ENCODE assay signal across 15 cellular contexts in the genomic region with DNA sequence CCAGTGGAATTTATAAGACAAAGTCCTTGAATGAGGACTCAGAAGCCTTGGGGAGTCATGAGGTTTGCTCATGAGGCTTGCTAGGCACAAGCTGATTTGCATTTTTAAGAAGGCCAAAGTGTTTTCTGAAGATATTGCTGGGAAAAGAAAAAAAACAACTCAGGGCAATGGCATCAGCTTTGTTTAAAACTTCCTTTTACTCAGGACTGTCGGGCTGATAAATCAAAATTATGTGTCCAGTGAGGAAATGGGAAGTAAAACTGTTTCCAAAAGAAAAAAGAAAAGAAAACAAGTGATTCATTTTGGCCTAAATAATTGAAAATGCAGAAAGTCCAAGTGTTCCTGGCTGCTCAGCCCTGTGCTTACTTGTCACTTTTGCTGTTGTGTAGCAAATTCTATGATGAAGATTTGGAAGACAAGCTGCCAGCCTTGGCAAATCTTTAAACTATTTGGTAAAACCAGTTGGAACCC.
A peak's percentile ranks its signal among the peaks of the same experiment; 100 is the strongest.
DNase-seq lines count a peak whose midpoint lies in the region; ATAC-seq and TF ChIP-seq lines count a peak whose summit lies in the region.
"Had no signal": no experiment of that assay in that cellular context is flagged by ENCODE, and none has a peak within 500 bp of the region (broad histone marks: within the 10 kb centered on the region; RNA-seq: fewer than 3 reads in every experiment).

No MANE protein-coding gene starts in this region.

- H2AFZ ChIP-seq in neural progenitor cell (replicated peaks) (peak overlapping the region; percentile 28), neuronal stem cell (ENCODE audit: low read length) (no peak overlapping the region)

- no peaks in the 10 kb centered on the region for H4K20me1 ChIP-seq in neural progenitor cell (ENCODE audit: low read depth)

- CTCF ChIA-PET in naive thymus-derived CD4-positive, alpha-beta T cell (lab: Charles Lee) = no interaction called here

- no peaks in the 10 kb centered on the region for H3K9me3 Mint-ChIP-seq in neural progenitor cell
- no peaks in the 10 kb centered on the region for H3K9me3 Mint-ChIP-seq in naive thymus-derived CD4-positive, alpha-beta T cell
- H3K9me3 Mint-ChIP-seq: activated naive CD4-positive, alpha-beta T cell treated with anti-CD3 and anti-CD28 coated beads for 36 hours; natural killer cell treated with Interleukin-12 subunit alpha and Interleukin-12 subunit beta and Interleukin-15 and Interleukin-18, amount 100 ng/mL, for 72 hours had no signal

- no peak overlapping the region for H3K27ac ChIP-seq in neural progenitor cell
- H3K27ac ChIP-seq in neuronal stem cell (replicated peaks; ENCODE audit: low read length) = no peak overlapping the region
- no peak overlapping the region for H3K27ac ChIP-seq in naive thymus-derived CD4-positive, alpha-beta T cell (ENCODE audit: low read depth, low read length)
- H3K27ac ChIP-seq: SK-N-MC had no signal

- no peak overlapping the region for H4K8ac ChIP-seq in neuronal stem cell (ENCODE audit: low read depth, low read length)

- H2BK5ac ChIP-seq in neuronal stem cell (ENCODE audit: low read length) = no peak overlapping the region

- H3K36me3 ChIP-seq in neural progenitor cell (no peaks in the 10 kb centered on the region), neuronal stem cell (replicated peaks in 1 of 2; ENCODE audit: control insufficient read depth in 2 of 2, insufficient read depth in 2 of 2, low read length in 2 of 2) (no peaks in the 10 kb centered on the region)
- no peaks in the 10 kb centered on the region for H3K36me3 ChIP-seq in naive thymus-derived CD4-positive, alpha-beta T cell (ENCODE audit: control insufficient read depth in 2 of 3, insufficient read depth in 3 of 3, low read length in 3 of 3)

- H3K36me3 Mint-ChIP-seq in neural progenitor cell = no peaks in the 10 kb centered on the region
- no peaks in the 10 kb centered on the region for H3K36me3 Mint-ChIP-seq in naive thymus-derived CD4-positive, alpha-beta T cell
- H3K36me3 Mint-ChIP-seq: natural killer cell treated with Interleukin-12 subunit alpha and Interleukin-12 subunit beta and Interleukin-15 and Interleukin-18, amount 100 ng/mL, for 72 hours had no signal

- intact Hi-C loops in Right ventricle myocardium inferior (cut with DNase I) (loop anchor here (5.0 kb wide), 1 partner anchor 41 kb away; no protein-coding TSS in a partner anchor), cardiac septum (cut with DNase I) (loop anchor here (10.0 kb wide), 1 partner anchor 127 kb away; no protein-coding TSS in a partner anchor)
- intact Hi-C loops in naive thymus-derived CD4-positive, alpha-beta T cell (cut with micrococcal nuclease) = loop anchor here in 1 of 2 donors (1.0 kb wide), 1 partner anchor 47 kb away; no protein-coding TSS in a partner anchor

- no peak overlapping the region for H3K9ac ChIP-seq in neural progenitor cell
- H3K9ac ChIP-seq in neuronal stem cell (ENCODE audit: low read depth, low read length, poor library complexity) = no peak overlapping the region

- H3K27me3 Mint-ChIP-seq in neural progenitor cell (ENCODE audit: insufficient read depth, low read depth) = peaks cover 8% of the 10 kb centered on the region
- peaks cover 0 to 25% (median 15%) of the 10 kb centered on the region in 5 donors for H3K27me3 Mint-ChIP-seq in naive thymus-derived CD4-positive, alpha-beta T cell

- H3K4me3 ChIP-seq in fibroblast of villous mesenchyme (ENCODE audit: low read depth, low read length) = no peak overlapping the region
- H3K4me3 ChIP-seq in neural progenitor cell = no peak overlapping the region
- no peak overlapping the region for H3K4me3 ChIP-seq in neuronal stem cell (ENCODE audit: low read length in 2 of 2)
- no peak overlapping the region for H3K4me3 ChIP-seq in naive thymus-derived CD4-positive, alpha-beta T cell (ENCODE audit: low read length)
- H3K4me3 ChIP-seq: SK-N-MC, skin epidermis had no signal

- H3F3A ChIP-seq in neural progenitor cell (ENCODE audit: low read depth) = peaks cover 9% of the 10 kb centered on the region

- H3K18ac ChIP-seq in neuronal stem cell (ENCODE audit: low read length) = no peak overlapping the region

- POLR2A ChIA-PET in naive thymus-derived CD4-positive, alpha-beta T cell (lab: Charles Lee) = no interaction called here

- H2BK120ac ChIP-seq in neuronal stem cell (ENCODE audit: low read depth, low read length) = no peak overlapping the region

- H3K4ac ChIP-seq in neuronal stem cell (ENCODE audit: low read length) = no peak overlapping the region

- H4K91ac ChIP-seq in neuronal stem cell (ENCODE audit: low read depth, low read length, poor library complexity) = no peak overlapping the region

- H3K4me1 Mint-ChIP-seq in neural progenitor cell = peaks cover 10% of the 10 kb centered on the region
- H3K4me1 Mint-ChIP-seq in naive thymus-derived CD4-positive, alpha-beta T cell = peaks cover 0 to 1% (median 0%) of the 10 kb centered on the region in 7 donors

- H3K4me1 ChIP-seq in neural progenitor cell (peaks cover 30% of the 10 kb centered on the region), neuronal stem cell (ENCODE audit: control insufficient read depth in 2 of 2, insufficient read depth in 1 of 2, low read depth in 1 of 2, low read length in 2 of 2) (peaks cover 0 to 4% of the 10 kb centered on the region in 2 donors)
- H3K4me1 ChIP-seq in naive thymus-derived CD4-positive, alpha-beta T cell (ENCODE audit: control insufficient read depth in 2 of 2, insufficient read depth in 2 of 2, low read length in 2 of 2) = no peaks in the 10 kb centered on the region

- no peak overlapping the region for H2BK12ac ChIP-seq in neuronal stem cell (ENCODE audit: low read length)

- H3K79me1 ChIP-seq in neuronal stem cell (ENCODE audit: low read depth, low read length) = no peaks in the 10 kb centered on the region

- H3K27ac Mint-ChIP-seq in neural progenitor cell = no peak overlapping the region
- no peak overlapping the region for H3K27ac Mint-ChIP-seq in naive thymus-derived CD4-positive, alpha-beta T cell
- H3K27ac Mint-ChIP-seq: activated naive CD4-positive, alpha-beta T cell treated with anti-CD3 and anti-CD28 coated beads for 36 hours; natural killer cell treated with Interleukin-12 subunit alpha and Interleukin-12 subunit beta and Interleukin-15 and Interleukin-18, amount 100 ng/mL, for 72 hours had no signal

- no peak overlapping the region for H3K23ac ChIP-seq in neuronal stem cell (ENCODE audit: low read depth, low read length, poor library complexity)

- no peaks in the 10 kb centered on the region for H3K9me3 ChIP-seq in neural progenitor cell (ENCODE audit: low read depth)
- H3K9me3 ChIP-seq in neuronal stem cell (replicated peaks in 1 of 2; ENCODE audit: control insufficient read depth in 2 of 2, insufficient read depth in 1 of 2, low read depth in 1 of 2, low read length in 2 of 2) = no peaks in the 10 kb centered on the region
- no peaks in the 10 kb centered on the region for H3K9me3 ChIP-seq in naive thymus-derived CD4-positive, alpha-beta T cell (ENCODE audit: control insufficient read depth in 2 of 3, low read length in 3 of 3)

- H3K27me3 ChIP-seq in neural progenitor cell = no peaks in the 10 kb centered on the region
- H3K27me3 ChIP-seq in neuronal stem cell (ENCODE audit: control insufficient read depth in 3 of 3, insufficient read depth in 3 of 3, low read depth in 1 of 3, low read length in 3 of 3) = no peaks in the 10 kb centered on the region
- H3K27me3 ChIP-seq in naive thymus-derived CD4-positive, alpha-beta T cell (ENCODE audit: control insufficient read depth in 2 of 2, insufficient read depth in 2 of 2, low read length in 2 of 2) = no peaks in the 10 kb centered on the region

- no peak overlapping the region for H2BK15ac ChIP-seq in neuronal stem cell (ENCODE audit: low read length)

- H3K4me2 ChIP-seq in neural progenitor cell = no peak overlapping the region
- no peak overlapping the region for H3K4me2 ChIP-seq in neuronal stem cell (ENCODE audit: insufficient read depth, low read length, poor library complexity, severe bottlenecking)

- no peak overlapping the region for H3K14ac ChIP-seq in neuronal stem cell (ENCODE audit: low read length)

- H3K4me3 Mint-ChIP-seq in neural progenitor cell = no peak overlapping the region
- no peak overlapping the region for H3K4me3 Mint-ChIP-seq in naive thymus-derived CD4-positive, alpha-beta T cell
- H3K4me3 Mint-ChIP-seq: activated naive CD4-positive, alpha-beta T cell treated with anti-CD3 and anti-CD28 coated beads for 36 hours; natural killer cell treated with Interleukin-12 subunit alpha and Interleukin-12 subunit beta and Interleukin-15 and Interleukin-18, amount 100 ng/mL, for 72 hours had no signal

- H2AK5ac ChIP-seq in neuronal stem cell (ENCODE audit: low read depth, low read length) = no peak overlapping the region

- TF ChIP-seq CTCF in fibroblast of villous mesenchyme (IDR thresholded peaks at IDR 0.05; ENCODE audit: insufficient read depth, low read depth, low read length) = no peak
- TF ChIP-seq CTCF in neural progenitor cell (IDR thresholded peaks at IDR 0.05) = no peak

- no peaks in the 10 kb centered on the region for H3K79me2 ChIP-seq in neural progenitor cell (ENCODE audit: low read depth)

- no CpG with 5 or more reads among the region's 1 CpG for WGBS in neuronal stem cell (ENCODE audit: extremely low coverage in 2 of 2, insufficient read length in 2 of 2, insufficient replicate concordance in 1 of 2), 2 donors

- ATAC-seq in Right ventricle myocardium inferior (peak; percentile 48), HG03520 (IDR thresholded peaks at IDR 0.05; ENCODE audit: unreplicated experiment) (no peak)
- no peak for ATAC-seq in naive thymus-derived CD4-positive, alpha-beta T cell
- ATAC-seq: natural killer cell treated with Interleukin-12 subunit alpha and Interleukin-12 subunit beta and Interleukin-15 and Interleukin-18, amount 100 ng/mL, for 72 hours had no signal

- DNase-seq in Right ventricle myocardium inferior (ENCODE audit: missing footprints) (no peak), cardiac septum (ENCODE audit: low spot score) (no peak), fibroblast of villous mesenchyme (ENCODE audit: low read depth) (peak; percentile 78), neural progenitor cell (ENCODE audit: low spot score) (no peak), neuronal stem cell (ENCODE audit: low spot score) (no peak), NCI-H748 (lab: John Stamatoyannopoulos, UW; ENCODE audit: unreplicated experiment) (no peak)
- DNase-seq in naive thymus-derived CD4-positive, alpha-beta T cell = no peak
- DNase-seq: ACHN; activated naive CD4-positive, alpha-beta T cell treated with anti-CD3 and anti-CD28 coated beads for 36 hours; DMS 273 treated with DMSO at 0.1 percent for 48 hours; NCI-H2171 had no signal
